Comparison of ENCODE assay signal across 8 cellular contexts in genomic region chr12:93591137-93591868, GRCh38. TPM values are rescaled to one million over a fixed set of nuclear protein-coding genes. Genes with fewer than 3 reads are reported as not detected.
DNase-seq lines count a peak whose midpoint lies in the region; ATAC-seq and TF ChIP-seq lines count a peak whose summit lies in the region.

No MANE protein-coding gene starts in this region.

- TF ChIP-seq CTCF in Caco-2 (IDR thresholded peaks at IDR 0.05; ENCODE audit: insufficient read depth in 1 of 2, low read depth in 1 of 2, low read length in 1 of 2, severe bottlenecking in 1 of 2, unreplicated experiment in 1 of 2) (no peak), HL-60 (IDR thresholded peaks at IDR 0.05; ENCODE audit: insufficient read depth, low read length) (no peak), ovary (IDR thresholded peaks at IDR 0.05) (no peak)

- no peak for TF ChIP-seq POLR2A in ovary (IDR thresholded peaks at IDR 0.05)

- H3K4me1 ChIP-seq in Caco-2: no peaks in the 10 kb centered on the region
- H3K4me1 ChIP-seq in ovary (ENCODE audit: insufficient read depth): no peaks in the 10 kb centered on the region

- H3K27ac Mint-ChIP-seq in Caco-2 (ENCODE audit: unreplicated experiment): peak overlapping the region; percentile 73

- BruUV-seq in Caco-2 (replicated peaks; lab: Mats Ljungman, UMichigan): TSS peak; percentile 84

- intact Hi-C loops in Caco-2 (cut with micrococcal nuclease; ENCODE audit: unreplicated experiment) (no loop called here), left cardiac atrium (cut with DNase I) (no loop called here), ovary (cut with DNase I) (no loop called here)

- H3K4me1 Mint-ChIP-seq in Caco-2 (ENCODE audit: low read depth, unreplicated experiment): peaks cover 6% of the 10 kb centered on the region

- H3K27ac ChIP-seq in HL-60 (replicated peaks) (no peak overlapping the region), ovary (peak overlapping the region; percentile 40 to 43)

- no peaks in the 10 kb centered on the region for H3K9me3 Mint-ChIP-seq in Caco-2 (ENCODE audit: unreplicated experiment)

- WGBS in ovary, 3 donors: 1 to 2% (median 2%) methylated on average over 37 of the region's 37 CpGs

- POLR2A ChIA-PET in Caco-2 (lab: Charles Lee): interaction anchor here (0.6 kb wide), 1 partner anchor 110 kb away, joined by 4 read pairs; no protein-coding TSS in a partner anchor

- peaks cover 16% of the 10 kb centered on the region for H3K36me3 Mint-ChIP-seq in Caco-2 (ENCODE audit: insufficient read depth, unreplicated experiment)

- H3K36me3 ChIP-seq in Caco-2 (ENCODE audit: control insufficient read depth, insufficient read depth, low read length) (no peaks in the 10 kb centered on the region), ovary (no peaks in the 10 kb centered on the region)

- CTCF ChIA-PET in Caco-2 (lab: Charles Lee): no interaction called here

- no peaks in the 10 kb centered on the region for H3K27me3 Mint-ChIP-seq in Caco-2 (ENCODE audit: insufficient read depth, unreplicated experiment)

- no peaks in the 10 kb centered on the region for H3K27me3 ChIP-seq in Caco-2 (replicated peaks; ENCODE audit: control insufficient read depth, insufficient read depth, low read length)
- peaks cover 14% of the 10 kb centered on the region for H3K27me3 ChIP-seq in HL-60 (ENCODE audit: insufficient read depth, poor library complexity, severe bottlenecking)
- no peaks in the 10 kb centered on the region for H3K27me3 ChIP-seq in ovary

- DNase-seq in Caco-2: peak; percentile 61 to 68
- peak in 1 of 2 experiments; percentile 67 for DNase-seq in HL-60 (ENCODE audit: low read depth in 1 of 2, low spot score in 1 of 2)
- peak; percentile 86 for DNase-seq in RPMI7951 (ENCODE audit: low read depth)
- DNase-seq in amniotic stem cell (lab: John Stamatoyannopoulos, UW): peak; percentile 46
- DNase-seq in left cardiac atrium: peak; percentile 87
- peak; percentile 41 to 76 (median 59) for DNase-seq in ovary
- DNase-seq in cortex of kidney (lab: John Stamatoyannopoulos, UW): no peak

- H3K4me3 ChIP-seq in Caco-2 (ENCODE audit: low read depth, low read length): peak overlapping the region; percentile 38
- peak overlapping the region; percentile 34 for H3K4me3 ChIP-seq in HL-60 (replicated peaks; ENCODE audit: insufficient read depth, low read length)
- peak overlapping the region; percentile 56 for H3K4me3 ChIP-seq in ovary

- TF ChIP-seq EP300 in ovary (IDR thresholded peaks at IDR 0.05): no peak

- H3K9me3 ChIP-seq in Caco-2 (no peaks in the 10 kb centered on the region), ovary (no peaks in the 10 kb centered on the region)

- peak; percentile 73 for ATAC-seq in GM19467 (IDR thresholded peaks at IDR 0.05; ENCODE audit: unreplicated experiment)
- peak; percentile 97 to 98 for ATAC-seq in left cardiac atrium

- H3K4me3 Mint-ChIP-seq in Caco-2 (ENCODE audit: unreplicated experiment): peak overlapping the region; percentile 91

RNA-seq across cellular contexts. Expression of gene SOCS2, which starts 18.8 kb away (rescaled TPM):
- 95.4 and 96.6 TPM in 2 replicates for total RNA-seq in Caco-2 (2022)
- total RNA-seq in RPMI7951 (2014; rRNA removed; shearing (Covaris generic)): 7.3 and 9.5 TPM in 2 replicates
- total RNA-seq in left cardiac atrium: 10 to 100 TPM; 12.0 to 18.4 TPM
- total RNA-seq in ovary: 10 to 100 TPM; 10.0 to 67.9 (median 20.4) TPM
- 10 to 100 TPM; 21.5 to 41.5 TPM for polyA plus RNA-seq in ovary
